Comparison of ENCODE assay signal across 9 cellular contexts in the genomic region with DNA sequence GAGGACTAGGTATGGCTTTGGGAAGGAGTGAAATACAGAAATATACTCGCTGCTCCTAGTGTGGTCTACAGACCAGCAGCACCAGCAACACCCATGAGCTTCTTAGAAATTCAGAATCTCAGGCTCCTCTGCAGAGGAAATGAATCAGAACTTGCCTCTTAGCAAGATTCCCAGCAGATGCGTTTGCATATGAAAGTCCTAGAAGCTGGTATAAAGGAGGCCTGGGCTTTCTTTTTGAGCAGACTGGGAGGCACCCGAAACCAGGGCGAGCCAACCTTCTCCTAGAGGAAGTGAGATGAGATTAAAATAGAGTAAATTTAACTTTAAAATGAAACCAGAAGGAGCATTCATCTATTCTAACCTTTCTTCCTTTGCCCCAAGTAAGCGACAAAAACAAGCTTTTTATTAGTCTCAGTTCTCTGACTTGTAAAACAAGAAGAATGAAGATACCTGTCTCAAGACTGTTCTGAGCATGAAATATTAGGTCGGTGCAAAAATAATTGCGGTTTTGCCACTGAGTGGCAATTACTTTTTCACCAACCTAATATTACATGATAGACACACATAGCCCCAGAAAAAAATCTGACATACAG.
DNase-seq lines count a peak whose midpoint lies in the region; ATAC-seq and TF ChIP-seq lines count a peak whose summit lies in the region.
"Had no signal": no experiment of that assay in that cellular context is flagged by ENCODE, and none has a peak within 500 bp of the region (broad histone marks: within the 10 kb centered on the region; RNA-seq: fewer than 3 reads in every experiment).

No MANE protein-coding gene starts in this region.

- CTCF ChIA-PET in naive thymus-derived CD4-positive, alpha-beta T cell (lab: Charles Lee), result no interaction called here
- CTCF ChIA-PET in A673 (lab: Charles Lee), result no interaction called here

- peaks cover 36% of the 10 kb centered on the region for H3K4me1 ChIP-seq in mesodermal cell (ENCODE audit: control insufficient read depth, insufficient read depth, low read length, poor library complexity, severe bottlenecking)
- H3K4me1 ChIP-seq in naive thymus-derived CD4-positive, alpha-beta T cell (ENCODE audit: control insufficient read depth in 2 of 2, insufficient read depth in 2 of 2, low read length in 2 of 2), result no peaks in the 10 kb centered on the region
- peaks cover 3% of the 10 kb centered on the region for H3K4me1 ChIP-seq in A673 (ENCODE audit: insufficient read depth, low read length, poor library complexity, severe bottlenecking)

- peak overlapping the region; percentile 81 for H3K27ac Mint-ChIP-seq in HFFc6
- no peak overlapping the region for H3K27ac Mint-ChIP-seq in activated T-cell treated with anti-CD3 and anti-CD28 coated beads, Interleukin-2, amount 50 U/mL, for 24 hours
- no peak overlapping the region for H3K27ac Mint-ChIP-seq in naive thymus-derived CD4-positive, alpha-beta T cell

- no TSS peak for BruUV-seq in A673 (replicated peaks; lab: Mats Ljungman, UMichigan)

- no peaks in the 10 kb centered on the region for H3K36me3 ChIP-seq in mesodermal cell (ENCODE audit: control insufficient read depth, insufficient read depth, low read length)
- H3K36me3 ChIP-seq in naive thymus-derived CD4-positive, alpha-beta T cell (ENCODE audit: control insufficient read depth in 2 of 3, insufficient read depth in 3 of 3, low read length in 3 of 3), result no peaks in the 10 kb centered on the region
- H3K36me3 ChIP-seq in A673 (ENCODE audit: insufficient read depth, low read length, poor library complexity, severe bottlenecking), result no peaks in the 10 kb centered on the region

- POLR2A ChIA-PET in naive thymus-derived CD4-positive, alpha-beta T cell (lab: Charles Lee), result no interaction called here
- POLR2A ChIA-PET in A673 (lab: Charles Lee; ENCODE audit: low non-redundant PET), result no interaction called here

- DNase-seq in HFFc6 (peak; percentile 20), NCI-H146 (lab: John Stamatoyannopoulos, UW) (no peak), A673 (ENCODE audit: low spot score) (no peak)
- DNase-seq in activated T-cell treated with anti-CD3 and anti-CD28 coated beads, Interleukin-2, amount 50 U/mL, for 24 hours, result no peak
- DNase-seq in naive thymus-derived CD4-positive, alpha-beta T cell, result no peak
- DNase-seq: nucleus accumbens had no signal

- no peaks in the 10 kb centered on the region for H3K9me3 ChIP-seq in mesodermal cell (ENCODE audit: control insufficient read depth, low read length)
- no peaks in the 10 kb centered on the region for H3K9me3 ChIP-seq in naive thymus-derived CD4-positive, alpha-beta T cell (ENCODE audit: control insufficient read depth in 2 of 3, low read length in 3 of 3)
- no peaks in the 10 kb centered on the region for H3K9me3 ChIP-seq in A673 (ENCODE audit: low read depth, low read length, poor library complexity, severe bottlenecking)

- H3K27ac ChIP-seq in mesodermal cell (ENCODE audit: low read depth, low read length, severe bottlenecking) (peak overlapping the region; percentile 38), A673 (ENCODE audit: low read depth, low read length, poor library complexity, severe bottlenecking) (no peak overlapping the region)
- no peak overlapping the region for H3K27ac ChIP-seq in naive thymus-derived CD4-positive, alpha-beta T cell (ENCODE audit: low read depth, low read length)

- H3K27me3 ChIP-seq in naive thymus-derived CD4-positive, alpha-beta T cell (ENCODE audit: control insufficient read depth in 2 of 2, insufficient read depth in 2 of 2, low read length in 2 of 2), result no peaks in the 10 kb centered on the region
- H3K27me3 ChIP-seq in A673 (replicated peaks; ENCODE audit: insufficient read depth, low read depth, low read length, poor library complexity), result no peaks in the 10 kb centered on the region

- ATAC-seq in GM19025 (IDR thresholded peaks at IDR 0.05; ENCODE audit: low read depth, unreplicated experiment), result peak; percentile 76
- peak; percentile 83 for ATAC-seq in HG03571 (IDR thresholded peaks at IDR 0.05; ENCODE audit: unreplicated experiment)
- ATAC-seq in naive thymus-derived CD4-positive, alpha-beta T cell, result no peak

- H3K9me3 Mint-ChIP-seq in HFFc6, result no peaks in the 10 kb centered on the region
- no peaks in the 10 kb centered on the region for H3K9me3 Mint-ChIP-seq in activated T-cell treated with anti-CD3 and anti-CD28 coated beads, Interleukin-2, amount 50 U/mL, for 24 hours
- peaks cover 0 to 3% (median 0%) of the 10 kb centered on the region in 11 donors for H3K9me3 Mint-ChIP-seq in naive thymus-derived CD4-positive, alpha-beta T cell

- intact Hi-C loops in naive thymus-derived CD4-positive, alpha-beta T cell (cut with micrococcal nuclease), result no loop called here
- intact Hi-C loops in A673 (cut with micrococcal nuclease; ENCODE audit: unreplicated experiment), result no loop called here

- H3K36me3 Mint-ChIP-seq in HFFc6 (ENCODE audit: low read depth), result no peaks in the 10 kb centered on the region
- H3K36me3 Mint-ChIP-seq in activated T-cell treated with anti-CD3 and anti-CD28 coated beads, Interleukin-2, amount 50 U/mL, for 24 hours (ENCODE audit: low read depth), result no peaks in the 10 kb centered on the region
- H3K36me3 Mint-ChIP-seq in naive thymus-derived CD4-positive, alpha-beta T cell, result no peaks in the 10 kb centered on the region

- TF ChIP-seq CTCF in HFFc6 (IDR thresholded peaks at IDR 0.05), result no peak
- no peak for TF ChIP-seq CTCF in A673 (conservative IDR thresholded peaks at IDR 0.05; ENCODE audit: low read depth, low read length)

- H3K4me3 ChIP-seq in mesodermal cell (ENCODE audit: extremely low read depth, insufficient read depth, low read length, poor library complexity, severe bottlenecking), result no peak overlapping the region
- no peak overlapping the region for H3K4me3 ChIP-seq in naive thymus-derived CD4-positive, alpha-beta T cell (ENCODE audit: low read length)
- H3K4me3 ChIP-seq in A673 (ENCODE audit: low read depth, low read length, poor library complexity, severe bottlenecking), result no peak overlapping the region

- peak overlapping the region; percentile 76 for H3K4me3 Mint-ChIP-seq in HFFc6
- no peak overlapping the region for H3K4me3 Mint-ChIP-seq in activated T-cell treated with anti-CD3 and anti-CD28 coated beads, Interleukin-2, amount 50 U/mL, for 24 hours
- no peak overlapping the region for H3K4me3 Mint-ChIP-seq in naive thymus-derived CD4-positive, alpha-beta T cell

- 0 to 11% methylated on average over 2 to 3 of the region's 7 CpGs for WGBS in mesodermal cell (ENCODE audit: insufficient coverage in 2 of 2), 2 experiments

- peaks cover 49% of the 10 kb centered on the region for H3K4me1 Mint-ChIP-seq in HFFc6 (ENCODE audit: low read depth)
- peaks cover 4% of the 10 kb centered on the region for H3K4me1 Mint-ChIP-seq in activated T-cell treated with anti-CD3 and anti-CD28 coated beads, Interleukin-2, amount 50 U/mL, for 24 hours (ENCODE audit: low read depth)
- no peaks in the 10 kb centered on the region for H3K4me1 Mint-ChIP-seq in naive thymus-derived CD4-positive, alpha-beta T cell

- no peaks in the 10 kb centered on the region for H3K27me3 Mint-ChIP-seq in HFFc6 (ENCODE audit: insufficient read depth)
- peaks cover 8% of the 10 kb centered on the region for H3K27me3 Mint-ChIP-seq in activated T-cell treated with anti-CD3 and anti-CD28 coated beads, Interleukin-2, amount 50 U/mL, for 24 hours
- peaks cover 21 to 33% (median 23%) of the 10 kb centered on the region in 5 donors for H3K27me3 Mint-ChIP-seq in naive thymus-derived CD4-positive, alpha-beta T cell
